ENCODE assay signal across 17 cellular contexts in the genomic region with DNA sequence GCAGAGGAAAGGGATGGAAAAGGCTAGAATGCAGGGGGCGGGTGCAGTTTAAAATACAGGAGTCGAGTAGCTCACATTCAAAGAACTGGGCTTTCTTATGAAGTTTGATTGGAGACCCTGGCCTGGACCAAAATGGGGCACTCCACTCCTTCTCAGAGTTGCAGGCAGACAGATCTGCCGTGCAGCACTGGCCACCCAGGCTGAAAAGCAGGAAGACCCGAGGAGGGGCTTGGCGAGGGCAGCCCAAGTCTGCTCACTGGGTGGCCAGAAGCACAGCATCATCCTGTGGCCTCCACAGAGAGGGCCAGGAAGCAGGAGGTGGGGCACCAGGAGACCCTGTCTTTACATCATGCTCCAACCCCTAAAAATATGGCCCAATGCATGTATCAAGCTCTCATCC.
A peak's percentile ranks its signal among the peaks of the same experiment; 100 is the strongest.
DNase-seq lines count a peak whose midpoint lies in the region; ATAC-seq, FAIRE-seq and TF ChIP-seq lines count a peak whose summit lies in the region.
"Had no signal": no experiment of that assay in that cellular context is flagged by ENCODE, and none has a peak within 500 bp of the region (broad histone marks: within the 10 kb centered on the region; RNA-seq: fewer than 3 reads in every experiment).

No MANE protein-coding gene starts in this region.

- H3K27ac ChIP-seq in H1 (ENCODE audit: low read depth, low read length) (no peak overlapping the region), neural progenitor cell (no peak overlapping the region)
- H3K27ac ChIP-seq: 22Rv1, A549, C4-2B had no signal

- H3K36me3 ChIP-seq in H1 (ENCODE audit: control insufficient read depth in 2 of 4, insufficient read depth in 4 of 4, low read length in 3 of 4): no peaks in the 10 kb centered on the region
- H3K36me3 ChIP-seq in neural progenitor cell: no peaks in the 10 kb centered on the region
- H3K36me3 ChIP-seq: HAP-1 had no signal

- no peak overlapping the region for H2AK5ac ChIP-seq in H1 (ENCODE audit: low read depth, low read length)

- TF ChIP-seq POLR2A in H1 (IDR thresholded peaks at IDR 0.05; ENCODE audit: control extremely low read depth in 1 of 2, low read depth in 2 of 2, low read length in 2 of 2): no peak

- H3K79me2 ChIP-seq in H1 (ENCODE audit: control insufficient read depth in 1 of 2, insufficient read depth in 2 of 2, low read length in 2 of 2): no peaks in the 10 kb centered on the region
- H3K79me2 ChIP-seq in neural progenitor cell (ENCODE audit: low read depth): no peaks in the 10 kb centered on the region

- H3K4me3 ChIP-seq in H1 (ENCODE audit: extremely low read depth in 1 of 4, insufficient read depth in 2 of 4, low read depth in 3 of 4, low read length in 4 of 4): no peak overlapping the region
- H3K4me3 ChIP-seq in neural progenitor cell: no peak overlapping the region
- H3K4me3 ChIP-seq: A549, HAP-1 had no signal

- no peak for FAIRE-seq in H1 (lab: Jason Lieb, UNC)
- FAIRE-seq: A549, D721Med, G401.6, GM12891 had no signal

- H3K4me1 Mint-ChIP-seq in activated CD4-positive, alpha-beta T cell treated with anti-CD3 and anti-CD28 coated beads, Interleukin-2, amount 10 ng/mL, durations not matched to agents 24 days and 14 days: peaks cover 31% of the 10 kb centered on the region
- H3K4me1 Mint-ChIP-seq in neural progenitor cell (peaks cover 8% of the 10 kb centered on the region), osteocyte (ENCODE audit: unreplicated experiment) (peaks cover 18% of the 10 kb centered on the region)

- H3K27me3 ChIP-seq in H1 (replicated peaks in 1 of 4; ENCODE audit: control insufficient read depth in 3 of 4, extremely low read depth in 1 of 4, insufficient read depth in 3 of 4, low read length in 3 of 4) (no peaks in the 10 kb centered on the region), neural progenitor cell (no peaks in the 10 kb centered on the region)

- H3K9me3 Mint-ChIP-seq in activated CD4-positive, alpha-beta T cell treated with anti-CD3 and anti-CD28 coated beads, Interleukin-2, amount 10 ng/mL, durations not matched to agents 24 days and 14 days: no peaks in the 10 kb centered on the region
- H3K9me3 Mint-ChIP-seq in neural progenitor cell: peaks cover 2% of the 10 kb centered on the region
- no peaks in the 10 kb centered on the region for H3K9me3 Mint-ChIP-seq in osteocyte (ENCODE audit: unreplicated experiment)
- H3K9me3 Mint-ChIP-seq: CD4-positive, alpha-beta T cell had no signal

- CTCF ChIA-PET in H1 (lab: Charles Lee; ENCODE audit: partially characterized antibody): interaction anchor here (0.8 to 1.3 kb wide), 3 partner anchors 8 to 149 kb away, joined by 3 to 4 read pairs (median 4); no protein-coding TSS in a partner anchor

- no peak overlapping the region for H2BK12ac ChIP-seq in H1 (ENCODE audit: low read depth, low read length)

- peak overlapping the region; percentile 0 for H3K27ac Mint-ChIP-seq in activated CD4-positive, alpha-beta T cell treated with anti-CD3 and anti-CD28 coated beads, Interleukin-2, amount 10 ng/mL, durations not matched to agents 24 days and 14 days
- no peak overlapping the region for H3K27ac Mint-ChIP-seq in neural progenitor cell
- H3K27ac Mint-ChIP-seq in osteocyte (ENCODE audit: unreplicated experiment): no peak overlapping the region
- H3K27ac Mint-ChIP-seq: CD4-positive, alpha-beta T cell had no signal

- no peak overlapping the region for H3K4me3 Mint-ChIP-seq in activated CD4-positive, alpha-beta T cell treated with anti-CD3 and anti-CD28 coated beads, Interleukin-2, amount 10 ng/mL, durations not matched to agents 24 days and 14 days
- no peak overlapping the region for H3K4me3 Mint-ChIP-seq in neural progenitor cell
- no peak overlapping the region for H3K4me3 Mint-ChIP-seq in osteocyte (ENCODE audit: unreplicated experiment)
- H3K4me3 Mint-ChIP-seq: CD4-positive, alpha-beta T cell had no signal

- TF ChIP-seq RAD21 in H1 (IDR thresholded peaks at IDR 0.05 in 1 of 2, conservative IDR thresholded peaks at IDR 0.05 in 1 of 2; ENCODE audit: low read depth in 2 of 2, low read length in 2 of 2): no peak

- no peak overlapping the region for H2BK15ac ChIP-seq in H1 (ENCODE audit: low read length)

- intact Hi-C loops in activated CD4-positive, alpha-beta T cell treated with anti-CD3 and anti-CD28 coated beads, Interleukin-2, amount 10 ng/mL, durations not matched to agents 24 days and 14 days (cut with micrococcal nuclease): no loop called here

- H4K5ac ChIP-seq in H1 (ENCODE audit: insufficient read length, low read depth, low read length): no peak overlapping the region

- POLR2A ChIA-PET in H1 (lab: Charles Lee; ENCODE audit: partially characterized antibody): interaction anchor here (1.1 kb wide), 1 partner anchor 48 kb away, joined by 3 read pairs; no protein-coding TSS in a partner anchor

- H3K36me3 Mint-ChIP-seq in activated CD4-positive, alpha-beta T cell treated with anti-CD3 and anti-CD28 coated beads, Interleukin-2, amount 10 ng/mL, durations not matched to agents 24 days and 14 days (ENCODE audit: low read depth): peaks cover 9% of the 10 kb centered on the region
- no peaks in the 10 kb centered on the region for H3K36me3 Mint-ChIP-seq in neural progenitor cell
- H3K36me3 Mint-ChIP-seq in osteocyte (ENCODE audit: unreplicated experiment): no peaks in the 10 kb centered on the region

- TF ChIP-seq EP300 in H1 (IDR thresholded peaks at IDR 0.05; ENCODE audit: borderline replicate concordance in 1 of 2, low read depth in 2 of 2, low read length in 2 of 2): no peak

- H2BK5ac ChIP-seq in H1 (ENCODE audit: low read depth, low read length): no peak overlapping the region

- no peak overlapping the region for H2AFZ ChIP-seq in H1 (ENCODE audit: low read length)
- H2AFZ ChIP-seq in neural progenitor cell (replicated peaks): peak overlapping the region; percentile 68

- no peaks in the 10 kb centered on the region for H3K9me3 ChIP-seq in H1 (ENCODE audit: insufficient read depth in 2 of 2, low read depth in 1 of 2, low read length in 1 of 2)
- no peaks in the 10 kb centered on the region for H3K9me3 ChIP-seq in neural progenitor cell (ENCODE audit: low read depth)
- H3K9me3 ChIP-seq: A549, Caco-2, HAP-1 had no signal

- DNase-seq in activated CD4-positive, alpha-beta T cell treated with anti-CD3 and anti-CD28 coated beads, Interleukin-2, amount 10 ng/mL, durations not matched to agents 24 days and 14 days: no peak
- no peak for DNase-seq in activated CD4-positive, alpha-beta T cell treated with anti-CD3 and anti-CD28 coated beads, Interleukin-2, amount 50 U/mL, for 1 hour
- DNase-seq in H1 (ENCODE audit: low read depth in 1 of 2, low spot score in 2 of 2) (no peak), neural progenitor cell (ENCODE audit: low spot score) (peak; percentile 11), osteocyte (ENCODE audit: extremely low spot score, unreplicated experiment) (no peak)
- DNase-seq: AML-193; Caco-2; CD4-positive, alpha-beta T cell had no signal

- H4K20me1 ChIP-seq in H1 (replicated peaks in 1 of 2; ENCODE audit: control insufficient read depth in 1 of 2, insufficient read depth in 2 of 2, low read length in 2 of 2) (no peaks in the 10 kb centered on the region), neural progenitor cell (ENCODE audit: low read depth) (no peaks in the 10 kb centered on the region)

- H2BK120ac ChIP-seq in H1 (replicated peaks; ENCODE audit: low read depth, low read length): no peak overlapping the region

- H3K23me2 ChIP-seq in H1 (ENCODE audit: low read depth, low read length): no peaks in the 10 kb centered on the region; the same call in 1 of the 2 replicates

- H3K4me2 ChIP-seq in H1 (ENCODE audit: insufficient read depth in 1 of 2, low read depth in 2 of 2, low read length in 2 of 2) (no peak overlapping the region), neural progenitor cell (no peak overlapping the region)
- H3K4me2 ChIP-seq: A549 had no signal

- no peak overlapping the region for H4K91ac ChIP-seq in H1 (replicated peaks; ENCODE audit: insufficient read length, low read length)

- no peak overlapping the region for H3K56ac ChIP-seq in H1 (replicated peaks; ENCODE audit: insufficient read length, low read depth, low read length)

- peak overlapping the region; percentile 64; the same call in 1 of the 2 replicates for H4K8ac ChIP-seq in H1 (ENCODE audit: extremely low read depth, insufficient read depth, low read length)

- TF ChIP-seq CTCF in H1 (IDR thresholded peaks at IDR 0.05; ENCODE audit: control extremely low read depth in 1 of 3, insufficient read depth in 1 of 3, low read depth in 1 of 3, low read length in 3 of 3): no peak
- no peak for TF ChIP-seq CTCF in neural progenitor cell (IDR thresholded peaks at IDR 0.05)
- no peak for TF ChIP-seq CTCF in osteocyte (IDR thresholded peaks at IDR 0.05)

- H3F3A ChIP-seq in neural progenitor cell (ENCODE audit: low read depth): no peaks in the 10 kb centered on the region

- H3K9ac ChIP-seq in H1 (replicated peaks in 1 of 4; ENCODE audit: extremely low read depth in 1 of 4, low read depth in 3 of 4, low read length in 3 of 4) (no peak overlapping the region), neural progenitor cell (no peak overlapping the region)

- H2BK20ac ChIP-seq in H1 (ENCODE audit: low read length): no peak overlapping the region

- H3K79me1 ChIP-seq in H1 (ENCODE audit: low read depth, low read length): no peaks in the 10 kb centered on the region

- H3K27me3 Mint-ChIP-seq in activated CD4-positive, alpha-beta T cell treated with anti-CD3 and anti-CD28 coated beads, Interleukin-2, amount 10 ng/mL, durations not matched to agents 24 days and 14 days: no peaks in the 10 kb centered on the region
- peaks cover 3% of the 10 kb centered on the region for H3K27me3 Mint-ChIP-seq in neural progenitor cell (ENCODE audit: insufficient read depth, low read depth)
- H3K27me3 Mint-ChIP-seq in osteocyte (ENCODE audit: unreplicated experiment): no peaks in the 10 kb centered on the region
- H3K27me3 Mint-ChIP-seq: CD4-positive, alpha-beta T cell had no signal

- H3K4ac ChIP-seq in H1 (replicated peaks; ENCODE audit: insufficient read length, low read depth, low read length): no peak overlapping the region

- no peak overlapping the region for H3K18ac ChIP-seq in H1 (ENCODE audit: extremely low read depth, low read length)

- H3K23ac ChIP-seq in H1 (ENCODE audit: insufficient read length): no peak overlapping the region

- H3K14ac ChIP-seq in H1 (ENCODE audit: insufficient read length): no peak overlapping the region

- WGBS in H1 (ENCODE audit: extremely low coverage in 1 of 2, insufficient coverage in 1 of 2, insufficient read length in 1 of 2, insufficient replicate concordance in 2 of 2, low coverage in 1 of 2, low lambda C conversion rate in 2 of 2, missing lambda C conversion rate in 1 of 2), 2 experiments: 91% methylated on average over 5 of the region's 5 CpGs; no CpG with 5 or more reads in 1 of the 2 experiments

- H3K4me1 ChIP-seq in H1 (replicated peaks in 1 of 4; ENCODE audit: control insufficient read depth in 3 of 4, insufficient read depth in 4 of 4, low read length in 3 of 4) (peaks cover 0 to 7% (median 2%) of the 10 kb centered on the region in 4 experiments; a peak in 5 of 7 replicates), neural progenitor cell (peaks cover 6% of the 10 kb centered on the region)
- H3K4me1 ChIP-seq: Caco-2, HAP-1 had no signal

- ATAC-seq in GM18909 (IDR thresholded peaks at IDR 0.05; ENCODE audit: poor library complexity, unreplicated experiment) (no peak), GM21447 (IDR thresholded peaks at IDR 0.05; ENCODE audit: unreplicated experiment) (no peak)
- ATAC-seq: A549 had no signal

TF ChIP-seq in H1, 55 proteins besides CTCF, POLR2A, EP300 and RAD21 (continues in another document):
- no peak for TF ChIP-seq CHD2 (IDR thresholded peaks at IDR 0.05; ENCODE audit: low read length)
